Comparison of ENCODE assay signal across 9 cellular contexts in the genomic region with DNA sequence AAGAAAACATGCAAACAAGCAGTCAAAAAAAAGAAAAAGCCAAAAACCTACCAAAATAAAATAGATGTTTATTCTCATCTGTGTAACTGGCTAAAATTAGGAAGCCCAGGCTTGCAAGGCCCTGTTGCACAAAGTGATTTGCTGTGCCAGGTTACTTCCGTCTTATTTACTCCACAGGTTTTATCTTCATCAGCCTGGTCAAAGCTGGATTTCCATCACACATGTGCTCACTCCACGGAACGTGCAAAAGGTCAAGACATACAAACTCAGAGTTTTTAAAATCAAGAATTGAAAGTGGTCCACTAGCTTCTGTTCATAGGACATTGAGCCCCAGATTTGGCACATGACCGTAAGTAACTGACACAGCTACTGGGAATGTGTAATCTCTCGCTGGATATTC. TPM values are rescaled to one million over a fixed set of nuclear protein-coding genes. Genes with fewer than 3 reads are reported as not detected.
"Had no signal": no experiment of that assay in that cellular context is flagged by ENCODE, and none has a peak within 500 bp of the region (broad histone marks: within the 10 kb centered on the region; RNA-seq: fewer than 3 reads in every experiment).

No MANE protein-coding gene starts in this region.

- FAIRE-seq: G401.6, GM12878, GM12891, GM12892, GM18507, GM19239 had no signal

- H3K4me3 ChIP-seq: GM12878 had no signal

- ATAC-seq: GM12878 had no signal

- DNase-seq: GDM1, GF-D8 had no signal

RNA-seq across cellular contexts. Expression of a gene that starts 14.8 kb away (rescaled TPM):
- total RNA-seq: G401, GM12878 had no signal
- polyA plus RNA-seq: GM12878 had no signal
